Comparison of ENCODE assay signal across 22 cellular contexts in the genomic region with DNA sequence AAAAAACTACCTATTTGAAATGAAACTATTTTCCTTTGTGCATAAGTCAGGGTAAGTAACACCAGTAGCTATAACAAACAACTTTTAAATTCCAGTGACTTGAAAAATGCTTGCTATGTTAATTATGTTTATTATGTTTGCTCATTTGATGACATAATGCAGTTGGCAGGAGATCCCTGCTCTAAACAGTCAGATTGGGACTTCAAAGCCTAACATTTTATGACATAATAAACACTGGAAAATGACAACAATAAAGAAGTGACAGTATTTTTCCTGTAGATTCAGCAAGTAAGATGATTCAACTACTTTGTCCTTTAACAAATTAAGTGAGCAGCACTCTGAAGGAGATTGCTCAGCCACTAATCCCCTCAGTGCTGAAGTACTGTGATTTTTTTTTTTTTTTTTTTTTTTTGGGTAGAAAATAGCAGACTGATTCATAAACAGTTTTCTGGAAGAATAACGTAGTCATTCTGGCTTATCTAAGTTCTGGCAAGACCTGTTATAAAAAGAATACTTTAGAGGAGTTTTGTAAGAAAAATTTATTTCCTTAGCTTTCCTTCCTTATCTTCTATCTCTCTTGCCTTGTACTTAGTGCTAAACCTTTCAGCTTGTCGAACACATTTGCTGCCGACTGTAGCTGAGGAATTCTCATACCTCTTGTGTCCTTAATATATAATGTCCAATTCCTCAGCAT.
DNase-seq lines count a peak whose midpoint lies in the region; ATAC-seq and TF ChIP-seq lines count a peak whose summit lies in the region.
"Had no signal": no experiment of that assay in that cellular context is flagged by ENCODE, and none has a peak within 500 bp of the region (broad histone marks: within the 10 kb centered on the region; RNA-seq: fewer than 3 reads in every experiment).

No MANE protein-coding gene starts in this region.

- no peak for ATAC-seq in HG03432 (IDR thresholded peaks at IDR 0.05; ENCODE audit: unreplicated experiment)
- ATAC-seq: activated CD4-positive, alpha-beta T cell treated with anti-CD3 and anti-CD28 coated beads for 36 hours; lower lobe of right lung had no signal

- H3K36me3 Mint-ChIP-seq in activated T-cell treated with anti-CD3 and anti-CD28 coated beads, Interleukin-2, amount 50 U/mL, for 24 hours (ENCODE audit: low read depth) = no peaks in the 10 kb centered on the region

- TF ChIP-seq CTCF in LNCaP clone FGC (IDR thresholded peaks at IDR 0.05; ENCODE audit: control insufficient read depth, extremely low read depth, insufficient read depth) = no peak

- no peak overlapping the region for H3K27ac Mint-ChIP-seq in activated T-cell treated with anti-CD3 and anti-CD28 coated beads, Interleukin-2, amount 50 U/mL, for 24 hours
- H3K27ac Mint-ChIP-seq: activated CD4-positive, alpha-beta T cell treated with anti-CD3 and anti-CD28 coated beads for 36 hours had no signal

- no peak overlapping the region for H3K4me3 ChIP-seq in LNCaP clone FGC (ENCODE audit: low read depth, low read length)
- H3K4me3 ChIP-seq: BLaER1, colonic mucosa, esophagus muscularis mucosa, HAP-1, lower lobe of right lung, Peyer's patch, prostate gland, SJSA1, upper lobe of left lung had no signal

- H3K4me3 Mint-ChIP-seq in activated T-cell treated with anti-CD3 and anti-CD28 coated beads, Interleukin-2, amount 50 U/mL, for 24 hours = no peak overlapping the region
- H3K4me3 Mint-ChIP-seq: activated CD4-positive, alpha-beta T cell treated with anti-CD3 and anti-CD28 coated beads for 36 hours had no signal

- DNase-seq in NCI-H748 (lab: John Stamatoyannopoulos, UW; ENCODE audit: unreplicated experiment) (peak; percentile 4), NCI-H748 treated with DMSO at 0.1 percent for 48 hours (lab: John Stamatoyannopoulos, UW) (no peak), LNCaP clone FGC (ENCODE audit: low read depth) (peak; percentile 87), fibroblast of peridontal ligament (ENCODE audit: extremely low read depth) (peak; percentile 52), stromal cell of bone marrow (ENCODE audit: low read depth) (peak; percentile 3)
- DNase-seq in activated T-cell treated with anti-CD3 and anti-CD28 coated beads, Interleukin-2, amount 50 U/mL, for 24 hours = no peak
- no peak for DNase-seq in stimulated activated naive CD4-positive, alpha-beta T cell (lab: John Stamatoyannopoulos, UW)
- DNase-seq: activated CD4-positive, alpha-beta T cell treated with anti-CD3 and anti-CD28 coated beads for 36 hours; activated gamma-delta T cell treated with Interleukin-2 at 50 U/mL for 16 hours; colonic mucosa; DMS79 treated with DMSO at 0.1 percent for 48 hours; lower lobe of right lung; NCI-H1417 treated with DMSO at 0.1 percent for 48 hours; NCI-H2107; Peyer's patch; upper lobe of left lung had no signal

- no peaks in the 10 kb centered on the region for H3K4me1 Mint-ChIP-seq in activated T-cell treated with anti-CD3 and anti-CD28 coated beads, Interleukin-2, amount 50 U/mL, for 24 hours (ENCODE audit: low read depth)
- H3K4me1 Mint-ChIP-seq: activated CD4-positive, alpha-beta T cell treated with anti-CD3 and anti-CD28 coated beads for 36 hours had no signal

- H3K9me3 Mint-ChIP-seq in activated T-cell treated with anti-CD3 and anti-CD28 coated beads, Interleukin-2, amount 50 U/mL, for 24 hours = peaks cover 5% of the 10 kb centered on the region

- H3K27me3 Mint-ChIP-seq in activated T-cell treated with anti-CD3 and anti-CD28 coated beads, Interleukin-2, amount 50 U/mL, for 24 hours = no peaks in the 10 kb centered on the region
- H3K27me3 Mint-ChIP-seq: activated CD4-positive, alpha-beta T cell treated with anti-CD3 and anti-CD28 coated beads for 36 hours had no signal

Comparison
In these comparisons a context has a peak if more than half of its experiments do, and no peak if none do; other contexts are left out.
1. DNase-seq: peak in NCI-H748 (single experiment), LNCaP clone FGC (single experiment), fibroblast of peridontal ligament (single experiment) and stromal cell of bone marrow (single experiment); none in NCI-H748 treated with DMSO at 0.1 percent for 48 hours (single experiment), activated T-cell treated with anti-CD3 and anti-CD28 coated beads, Interleukin-2, amount 50 U/mL, for 24 hours (single experiment) and stimulated activated naive CD4-positive, alpha-beta T cell (0 of 6).